1 cellular context compared by ENCODE assay signal in the genomic region with DNA sequence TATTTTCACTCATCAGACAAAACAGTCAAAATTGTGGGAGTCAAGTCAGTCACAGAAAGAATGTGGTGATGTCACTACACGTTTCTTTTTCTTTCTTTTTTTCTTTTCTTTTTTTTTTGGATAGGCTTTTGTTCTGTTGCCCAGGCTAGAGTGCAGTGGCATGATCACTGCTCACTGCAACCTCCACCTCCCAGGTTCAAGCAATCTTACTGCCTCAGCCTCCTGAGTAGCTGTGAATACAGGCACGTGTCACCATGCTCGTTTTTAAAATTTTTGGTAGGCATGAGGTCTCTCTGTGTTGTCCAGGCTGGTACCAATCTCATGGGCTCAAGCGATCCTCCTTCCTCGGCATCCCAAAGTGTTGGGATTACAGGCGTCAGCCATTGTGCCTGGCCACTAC.
TF ChIP-seq lines count a peak whose summit lies in the region.

No MANE protein-coding gene starts in this region.

TF ChIP-seq in HepG2, 621 proteins besides CTCF, POLR2A, EP300 and RAD21:
- TF ChIP-seq TCF7L2 (IDR thresholded peaks at IDR 0.05; ENCODE audit: low read depth, low read length) (no peak), CREB1 (IDR thresholded peaks at IDR 0.05) (peak; percentile 48; the same call in 1 of the 2 replicates), CREB1 (CRISPR knock-in tag; IDR thresholded peaks at IDR 0.05) (no peak)
